20 cellular contexts compared by ENCODE assay signal in the genomic region with DNA sequence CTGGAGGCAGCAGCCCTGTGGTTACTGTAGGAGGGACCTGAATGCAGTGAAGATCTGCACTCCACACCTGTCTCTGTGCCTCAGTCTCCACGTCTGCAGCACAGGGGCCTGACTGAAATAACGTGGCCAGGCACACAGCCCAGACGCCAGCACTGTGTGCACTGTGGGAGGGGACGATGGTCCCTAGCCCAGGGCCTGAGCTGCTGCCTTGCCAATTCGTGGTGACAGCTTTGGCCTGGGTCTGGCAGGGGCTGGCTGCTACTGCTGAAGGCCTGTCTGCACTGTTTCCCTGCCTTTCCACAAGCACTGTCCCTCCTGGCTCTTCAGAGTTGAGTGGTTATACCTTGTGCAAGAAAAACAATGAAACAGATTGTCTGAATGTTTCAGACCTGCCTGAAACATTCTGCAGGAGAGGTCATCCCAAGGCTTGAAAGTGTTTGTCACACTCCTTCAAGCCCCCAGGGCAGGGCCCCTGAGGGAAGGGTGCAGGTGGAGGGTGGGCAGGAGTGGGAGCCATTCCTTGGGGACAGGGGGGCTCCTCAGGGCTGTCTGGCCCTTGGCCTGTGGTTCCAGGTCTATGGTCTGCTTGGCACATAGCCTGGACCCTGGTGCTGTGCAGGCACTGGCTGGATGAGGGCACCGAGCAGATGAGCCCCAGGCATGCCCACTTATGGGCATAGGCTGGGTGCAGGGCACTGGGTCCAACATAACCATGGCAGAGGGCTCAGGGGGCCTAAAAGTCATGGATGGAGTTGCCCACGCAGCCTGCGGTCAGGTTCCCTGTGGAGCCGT. TPM values are rescaled to one million over a fixed set of nuclear protein-coding genes. Genes with fewer than 3 reads are reported as not detected.
A peak's percentile ranks its signal among the peaks of the same experiment; 100 is the strongest.
DNase-seq lines count a peak whose midpoint lies in the region; ATAC-seq, FAIRE-seq and TF ChIP-seq lines count a peak whose summit lies in the region.
"Had no signal": no experiment of that assay in that cellular context is flagged by ENCODE, and none has a peak within 500 bp of the region (broad histone marks: within the 10 kb centered on the region; RNA-seq: fewer than 3 reads in every experiment).

No MANE protein-coding gene starts in this region.

- peak overlapping the region; percentile 64 for H3K27ac ChIP-seq in CD4-positive, alpha-beta T cell (ENCODE audit: low read depth, low read length)
- no peak overlapping the region for H3K27ac ChIP-seq in neural progenitor cell
- H3K27ac ChIP-seq: GM23248, tibial artery had no signal

- no peak overlapping the region for H3K4me3 ChIP-seq in neural progenitor cell
- H3K4me3 ChIP-seq: esophagus squamous epithelium, GM23248, prostate gland, tibial artery had no signal

- H3K4me2 ChIP-seq in neural progenitor cell, result no peak overlapping the region

- H3K27ac Mint-ChIP-seq in CD4-positive, alpha-beta T cell, result peak overlapping the region; percentile 93
- peak overlapping the region; percentile 55 for H3K27ac Mint-ChIP-seq in activated CD8-positive, alpha-beta T cell treated with anti-CD3 and anti-CD28 coated beads for 36 hours
- H3K27ac Mint-ChIP-seq in neural crest cell (ENCODE audit: unreplicated experiment), result no peak overlapping the region
- H3K27ac Mint-ChIP-seq in neural progenitor cell, result no peak overlapping the region
- H3K27ac Mint-ChIP-seq: stimulated activated memory B cell treated with anti-CD40 and anti-IgM and Interleukin-4, amounts not matched to agents 10 μg/mL and 1 μg/mL and 100 μg/mL, for 72 hours had no signal

- no peak for TF ChIP-seq CTCF in CD4-positive, alpha-beta T cell (IDR thresholded peaks at IDR 0.05)
- no peak for TF ChIP-seq CTCF in activated CD8-positive, alpha-beta T cell treated with anti-CD3 and anti-CD28 coated beads for 36 hours (IDR thresholded peaks at IDR 0.05)
- no peak for TF ChIP-seq CTCF in neural crest cell (conservative IDR thresholded peaks at IDR 0.05)
- no peak for TF ChIP-seq CTCF in neural progenitor cell (IDR thresholded peaks at IDR 0.05)

- H3K36me3 Mint-ChIP-seq in CD4-positive, alpha-beta T cell (ENCODE audit: low read depth), result peaks cover 5% of the 10 kb centered on the region
- peaks cover 9% of the 10 kb centered on the region for H3K36me3 Mint-ChIP-seq in activated CD8-positive, alpha-beta T cell treated with anti-CD3 and anti-CD28 coated beads for 36 hours (ENCODE audit: low read depth)
- H3K36me3 Mint-ChIP-seq in neural crest cell (ENCODE audit: low read depth) (peaks cover 9% of the 10 kb centered on the region), neural progenitor cell (peaks cover 23% of the 10 kb centered on the region)

- no peak for DNase-seq in CD4-positive, alpha-beta T cell
- DNase-seq in GM12891 (ENCODE audit: insufficient read length, low spot score), result no peak
- no peak for DNase-seq in activated CD8-positive, alpha-beta T cell treated with anti-CD3 and anti-CD28 coated beads for 36 hours
- no peak for DNase-seq in neural crest cell (ENCODE audit: low read depth, low spot score)
- DNase-seq in cerebellar cortex (ENCODE audit: low spot score), result no peak
- no peak for DNase-seq in activated CD4-positive, alpha-beta T cell treated with anti-CD3 and anti-CD28 coated beads, Interleukin-2, amount 50 U/mL, for 48 hours
- no peak for DNase-seq in neural progenitor cell (ENCODE audit: low spot score)
- DNase-seq: activated CD4-positive, CD25-positive, alpha-beta regulatory T cell; activated naive CD8-positive, alpha-beta T cell treated with anti-CD3 and anti-CD28 coated beads, Interleukin-2, amount 10 ng/mL, durations not matched to agents 7 days and 5 days; activated T-cell treated with anti-CD3 and anti-CD28 coated beads for 4 hours; AML-193; DMS153; esophagus squamous epithelium; GM23248; NCI-H1436; stimulated activated CD4-positive, alpha-beta T cell treated with anti-CD3 and anti-CD28 coated beads, Interleukin-12 subunit alpha, Interleukin-12 subunit beta, amount 100 ng/mL, for 4 hours; tibial artery had no signal

- no peaks in the 10 kb centered on the region for H3K9me3 Mint-ChIP-seq in CD4-positive, alpha-beta T cell
- H3K9me3 Mint-ChIP-seq in activated CD8-positive, alpha-beta T cell treated with anti-CD3 and anti-CD28 coated beads for 36 hours, result no peaks in the 10 kb centered on the region
- H3K9me3 Mint-ChIP-seq in neural crest cell (no peaks in the 10 kb centered on the region), neural progenitor cell (no peaks in the 10 kb centered on the region)
- H3K9me3 Mint-ChIP-seq: activated naive CD8-positive, alpha-beta T cell treated with anti-CD3 and anti-CD28 coated beads, Interleukin-2, amount 10 ng/mL, durations not matched to agents 7 days and 5 days; stimulated activated memory B cell treated with anti-CD40 and anti-IgM and Interleukin-4, amounts not matched to agents 10 μg/mL and 1 μg/mL and 100 μg/mL, for 72 hours had no signal

- no peaks in the 10 kb centered on the region for H3K79me2 ChIP-seq in neural progenitor cell (ENCODE audit: low read depth)

- no peak overlapping the region for H3K9ac ChIP-seq in neural progenitor cell
- H3K9ac ChIP-seq: GM23248 had no signal

- no peaks in the 10 kb centered on the region for H3K9me3 ChIP-seq in CD4-positive, alpha-beta T cell (ENCODE audit: control insufficient read depth, low read length)
- H3K9me3 ChIP-seq in neural progenitor cell (ENCODE audit: low read depth), result no peaks in the 10 kb centered on the region
- H3K9me3 ChIP-seq: esophagus squamous epithelium, prostate gland, tibial artery had no signal

- ATAC-seq in CD4-positive, alpha-beta T cell (ENCODE audit: poor library complexity), result no peak
- ATAC-seq in activated CD8-positive, alpha-beta T cell treated with anti-CD3 and anti-CD28 coated beads for 36 hours, result no peak
- ATAC-seq: stimulated activated memory B cell treated with anti-CD40 and anti-IgM and Interleukin-4, amounts not matched to agents 10 μg/mL and 1 μg/mL and 100 μg/mL, for 72 hours had no signal

- no peaks in the 10 kb centered on the region for H3K36me3 ChIP-seq in neural progenitor cell
- H3K36me3 ChIP-seq: prostate gland had no signal

- CTCF ChIA-PET in CD4-positive, alpha-beta T cell (lab: Charles Lee), result interaction anchor here (0.7 kb wide), 1 partner anchor 82 kb away, joined by 3 read pairs; no protein-coding TSS in a partner anchor
- CTCF ChIA-PET in activated CD8-positive, alpha-beta T cell treated with anti-CD3 and anti-CD28 coated beads for 36 hours (lab: Charles Lee), result interaction anchor here (1.1 kb wide), 1 partner anchor 15 kb away, joined by 5 read pairs; no protein-coding TSS in a partner anchor

- POLR2A ChIA-PET in CD4-positive, alpha-beta T cell (lab: Charles Lee), result interaction anchor here (1.8 kb wide), 1 partner anchor 39 kb away, joined by 8 read pairs; a partner anchor contains a TSS
- POLR2A ChIA-PET in activated CD8-positive, alpha-beta T cell treated with anti-CD3 and anti-CD28 coated beads for 36 hours (lab: Charles Lee), result interaction anchor here (1.1 kb wide), 1 partner anchor 38 kb away, joined by 3 read pairs; a partner anchor contains a TSS

- no peaks in the 10 kb centered on the region for H3K27me3 Mint-ChIP-seq in CD4-positive, alpha-beta T cell
- H3K27me3 Mint-ChIP-seq in activated CD8-positive, alpha-beta T cell treated with anti-CD3 and anti-CD28 coated beads for 36 hours, result no peaks in the 10 kb centered on the region
- H3K27me3 Mint-ChIP-seq in neural crest cell (ENCODE audit: low read depth) (no peaks in the 10 kb centered on the region), neural progenitor cell (ENCODE audit: insufficient read depth, low read depth) (peaks cover 2% of the 10 kb centered on the region)
- H3K27me3 Mint-ChIP-seq: activated naive CD8-positive, alpha-beta T cell treated with anti-CD3 and anti-CD28 coated beads, Interleukin-2, amount 10 ng/mL, durations not matched to agents 7 days and 5 days; stimulated activated memory B cell treated with anti-CD40 and anti-IgM and Interleukin-4, amounts not matched to agents 10 μg/mL and 1 μg/mL and 100 μg/mL, for 72 hours had no signal

- peak overlapping the region; percentile 34 for H3K4me3 Mint-ChIP-seq in CD4-positive, alpha-beta T cell
- no peak overlapping the region for H3K4me3 Mint-ChIP-seq in activated CD8-positive, alpha-beta T cell treated with anti-CD3 and anti-CD28 coated beads for 36 hours
- H3K4me3 Mint-ChIP-seq in neural crest cell (peak overlapping the region; percentile 15), neural progenitor cell (no peak overlapping the region)
- H3K4me3 Mint-ChIP-seq: activated naive CD8-positive, alpha-beta T cell treated with anti-CD3 and anti-CD28 coated beads, Interleukin-2, amount 10 ng/mL, durations not matched to agents 7 days and 5 days; brain; stimulated activated memory B cell treated with anti-CD40 and anti-IgM and Interleukin-4, amounts not matched to agents 10 μg/mL and 1 μg/mL and 100 μg/mL, for 72 hours had no signal

- peaks cover 46% of the 10 kb centered on the region for H3K4me1 Mint-ChIP-seq in CD4-positive, alpha-beta T cell (ENCODE audit: low read depth)
- peaks cover 28% of the 10 kb centered on the region for H3K4me1 Mint-ChIP-seq in activated CD8-positive, alpha-beta T cell treated with anti-CD3 and anti-CD28 coated beads for 36 hours (ENCODE audit: low read depth)
- H3K4me1 Mint-ChIP-seq in neural crest cell, result no peaks in the 10 kb centered on the region
- no peaks in the 10 kb centered on the region for H3K4me1 Mint-ChIP-seq in neural progenitor cell

- intact Hi-C loops in CD4-positive, alpha-beta T cell (cut with DNase I, micrococcal nuclease), result no loop called here
- intact Hi-C loops in activated CD8-positive, alpha-beta T cell treated with anti-CD3 and anti-CD28 coated beads for 36 hours (cut with micrococcal nuclease), result no loop called here

- no peaks in the 10 kb centered on the region for H3F3A ChIP-seq in neural progenitor cell (ENCODE audit: low read depth)

- peaks cover 14% of the 10 kb centered on the region for H4K20me1 ChIP-seq in neural progenitor cell (ENCODE audit: low read depth)

- peak; percentile 58 for FAIRE-seq in GM12891 (lab: Jason Lieb, UNC)

- H2AFZ ChIP-seq in neural progenitor cell (replicated peaks), result no peak overlapping the region
- H2AFZ ChIP-seq: GM23248 had no signal

- no peaks in the 10 kb centered on the region for H3K27me3 ChIP-seq in CD4-positive, alpha-beta T cell (ENCODE audit: control insufficient read depth, insufficient read depth, low read length)
- H3K27me3 ChIP-seq in neural progenitor cell, result no peaks in the 10 kb centered on the region
- H3K27me3 ChIP-seq: esophagus squamous epithelium, tibial artery had no signal

- no peak for TF ChIP-seq POLR2A in GM12891 (IDR thresholded peaks at IDR 0.05; ENCODE audit: low read depth, low read length)

- H3K4me1 ChIP-seq in neural progenitor cell, result no peaks in the 10 kb centered on the region
- H3K4me1 ChIP-seq: prostate gland had no signal

TF ChIP-seq in GM12891, 5 proteins besides CTCF, POLR2A, EP300 and RAD21 (continues in another document):
- TF ChIP-seq POLR2AphosphoS5 (IDR thresholded peaks at IDR 0.05; ENCODE audit: low read depth, low read length), result no peak
- TF ChIP-seq PAX5 (IDR thresholded peaks at IDR 0.05; ENCODE audit: insufficient read depth, low read length, severe bottlenecking), result no peak
- no peak for TF ChIP-seq POU2F2 (IDR thresholded peaks at IDR 0.05; ENCODE audit: low read depth, low read length)

RNA-seq across cellular contexts. Expression of a gene that starts 38.7 kb away (rescaled TPM):
- total RNA-seq in CD4-positive, alpha-beta T cell, result 10 to 100 TPM; 32.5 to 34.0 TPM
- 10.6 TPM for polyA plus RNA-seq in GM12891 (2012; ENCODE audit: low read depth, missing spikeins)
- total RNA-seq in activated CD8-positive, alpha-beta T cell treated with anti-CD3 and anti-CD28 coated beads for 36 hours, result 10 to 100 TPM; 54.7 to 56.5 TPM
- total RNA-seq in neural crest cell (141 and 152 TPM in 2 replicates), neural progenitor cell (ENCODE audit: low replicate concordance) (39.3 and 78.0 TPM in 2 replicates)

Comparison
In these comparisons a context has a peak if more than half of its experiments do, and no peak if none do; other contexts are left out.
1. H3K27ac Mint-ChIP-seq: peak in CD4-positive, alpha-beta T cell (single experiment) and activated CD8-positive, alpha-beta T cell treated with anti-CD3 and anti-CD28 coated beads for 36 hours (single experiment); none in neural crest cell (single experiment) and neural progenitor cell (single experiment).
2. H3K4me3 Mint-ChIP-seq: peak in CD4-positive, alpha-beta T cell (single experiment) and neural crest cell (single experiment); none in activated CD8-positive, alpha-beta T cell treated with anti-CD3 and anti-CD28 coated beads for 36 hours (single experiment) and neural progenitor cell (single experiment).